Comparison of ENCODE assay signal across 22 cellular contexts in genomic region chr14:51333299-51333698, GRCh38.
DNase-seq lines count a peak whose midpoint lies in the region; ATAC-seq, FAIRE-seq and TF ChIP-seq lines count a peak whose summit lies in the region.
"Had no signal": no experiment of that assay in that cellular context is flagged by ENCODE, and none has a peak within 500 bp of the region (broad histone marks: within the 10 kb centered on the region; RNA-seq: fewer than 3 reads in every experiment).

No MANE protein-coding gene starts in this region.

- no peak for TF ChIP-seq RAD21 in IMR-90 (IDR thresholded peaks at IDR 0.05; ENCODE audit: low read length)

- H3K4me2 ChIP-seq in IMR-90 (ENCODE audit: low read depth, low read length), result no peak overlapping the region
- H3K4me2 ChIP-seq in keratinocyte (ENCODE audit: control insufficient read depth, extremely low read depth, insufficient read depth, low read depth, low read length), result peak overlapping the region; percentile 73

- FAIRE-seq in keratinocyte (lab: Jason Lieb, UNC), result peak; percentile 55
- FAIRE-seq: A204.1, HTR-8/SVneo had no signal

- H2BK5ac ChIP-seq in IMR-90 (ENCODE audit: low read depth, low read length, poor library complexity, severe bottlenecking), result peak overlapping the region; percentile 85

- H3K56ac ChIP-seq in IMR-90 (ENCODE audit: extremely low read depth, insufficient read depth, low read length), result no peak overlapping the region

- no peak for ATAC-seq in IMR-90 (ENCODE audit: low read depth)
- no peak for ATAC-seq in HG03095 (IDR thresholded peaks at IDR 0.05; ENCODE audit: unreplicated experiment)
- ATAC-seq: Panc1, Right ventricle myocardium inferior had no signal

- BruUV-seq in IMR-90 (replicated peaks; lab: Mats Ljungman, UMichigan), result no TSS peak

- no peak overlapping the region for H3K4ac ChIP-seq in IMR-90 (ENCODE audit: low read depth, low read length)

- no peak for TF ChIP-seq POLR2A in IMR-90 (IDR thresholded peaks at IDR 0.05; ENCODE audit: low read depth, low read length)

- H3K27ac ChIP-seq in IMR-90 (ENCODE audit: insufficient read depth, low read length) (no peak overlapping the region), keratinocyte (ENCODE audit: control insufficient read depth, insufficient read depth, low read length) (peak overlapping the region; percentile 90), stomach smooth muscle (ENCODE audit: low read length) (peak overlapping the region; percentile 76)

- peak overlapping the region; percentile 70; the same call in 1 of the 2 replicates for H3K18ac ChIP-seq in IMR-90 (ENCODE audit: low read depth, low read length)

- H4K8ac ChIP-seq in IMR-90 (ENCODE audit: low read depth in 2 of 2, low read length in 2 of 2), result no peak overlapping the region

- H3K9ac ChIP-seq in IMR-90 (ENCODE audit: low read depth, low read length) (no peak overlapping the region), keratinocyte (ENCODE audit: control insufficient read depth, extremely low read depth, insufficient read depth, low read length) (no peak overlapping the region), stomach smooth muscle (ENCODE audit: low read length in 2 of 2) (no peak overlapping the region)

- in situ Hi-C loops in IMR-90 (cut with MboI; ENCODE audit: low sequenced_read_pairs), result no loop called here

- DNase-seq in IMR-90, result no peak
- peak; percentile 51 for DNase-seq in epithelial cell of esophagus (ENCODE audit: low read depth)
- DNase-seq in keratinocyte (ENCODE audit: low read depth, low spot score), result no peak
- DNase-seq in stimulated activated CD4-positive, alpha-beta T cell treated with anti-CD3 and anti-CD28 coated beads, Interleukin-15, amount 100 ng/mL, for 24 hours, result no peak
- DNase-seq in NAMALWA (ENCODE audit: low spot score), result no peak
- DNase-seq in NCI-H748 (lab: John Stamatoyannopoulos, UW; ENCODE audit: unreplicated experiment), result no peak
- DNase-seq: Caco-2; CD4-positive, alpha-beta T cell; GDM1; Karpas-422; NCI-H1105; NCI-H1694; NCI-H2081 treated with DMSO at 0.1 percent for 48 hours; NCI-H69 had no signal

- intact Hi-C loops in IMR-90 (cut with micrococcal nuclease), result no loop called here

- no peaks in the 10 kb centered on the region for H3K79me1 ChIP-seq in IMR-90 (ENCODE audit: low read depth in 1 of 2, low read length in 2 of 2)

- H2AFZ ChIP-seq in IMR-90 (replicated peaks; ENCODE audit: low read length, poor library complexity) (no peak overlapping the region), keratinocyte (ENCODE audit: control insufficient read depth, low read length) (no peak overlapping the region)

- no peak overlapping the region; the same call in 1 of the 2 replicates for H2BK20ac ChIP-seq in IMR-90 (ENCODE audit: low read depth, low read length)

- CTCF ChIA-PET in IMR-90 (lab: Yijun Ruan, JAX), result interaction anchor here (0.8 kb wide), 1 partner anchor 47 kb away, joined by 3 read pairs; no protein-coding TSS in a partner anchor

- H3K14ac ChIP-seq in IMR-90 (replicated peaks; ENCODE audit: low read depth, low read length), result no peak overlapping the region; the same call in 1 of the 2 replicates

- H2AK9ac ChIP-seq in IMR-90 (replicated peaks; ENCODE audit: low read depth, low read length, poor library complexity), result no peak overlapping the region

- no peak overlapping the region; the same call in 2 of the 3 replicates for H2BK15ac ChIP-seq in IMR-90 (ENCODE audit: low read depth, low read length)

- H3K9me1 ChIP-seq in IMR-90 (ENCODE audit: insufficient read depth, low read length), result no peaks in the 10 kb centered on the region
- no peaks in the 10 kb centered on the region for H3K9me1 ChIP-seq in keratinocyte (ENCODE audit: control insufficient read depth, extremely low read depth, insufficient read depth, low read length)

- no peak for TF ChIP-seq CTCF in IMR-90 (conservative IDR thresholded peaks at IDR 0.05; ENCODE audit: low read depth, low read length)
- no peak for TF ChIP-seq CTCF in epithelial cell of esophagus (IDR thresholded peaks at IDR 0.05; ENCODE audit: insufficient read depth, low read depth, low read length, missing control alignments)
- TF ChIP-seq CTCF in keratinocyte (optimal IDR thresholded peaks at IDR 0.05 in 1 of 3, IDR thresholded peaks at IDR 0.05 in 1 of 3, conservative IDR thresholded peaks at IDR 0.05 in 1 of 3; ENCODE audit: extremely low read depth in 1 of 3, insufficient read depth in 2 of 3, low read length in 3 of 3), result no peak

- H2AK5ac ChIP-seq in IMR-90 (ENCODE audit: low read depth, low read length), result 0 out of 2 replicates have a peak overlapping the region, but pooled peaks have one; percentile 14

- dilution Hi-C loops in IMR-90 (cut with HindIII; ENCODE audit: low sequenced_read_pairs, unreplicated experiment) (no loop called here), keratinocyte (cut with MboI; ENCODE audit: extremely low pct_ligation_motif_present, low sequenced_read_pairs) (no loop called here)

- H3K4me3 ChIP-seq in IMR-90 (ENCODE audit: insufficient read depth, low read depth, low read length), result no peak overlapping the region
- no peak overlapping the region for H3K4me3 ChIP-seq in epithelial cell of esophagus (ENCODE audit: low read length)
- no peak overlapping the region for H3K4me3 ChIP-seq in keratinocyte (ENCODE audit: control insufficient read depth in 2 of 3, extremely low read depth in 1 of 3, insufficient read depth in 2 of 3, low read depth in 1 of 3, low read length in 3 of 3)
- H3K4me3 ChIP-seq in stomach smooth muscle (ENCODE audit: low read length in 2 of 2), result no peak overlapping the region
- H3K4me3 ChIP-seq: HAP-1, MG63 had no signal

- H4K91ac ChIP-seq in IMR-90 (ENCODE audit: insufficient read depth, low read depth, low read length), result no peak overlapping the region

- no peaks in the 10 kb centered on the region for H3K79me2 ChIP-seq in keratinocyte (ENCODE audit: control insufficient read depth, insufficient read depth, low read length)

- H3K23ac ChIP-seq in IMR-90 (ENCODE audit: low read depth, low read length), result no peak overlapping the region

- no peak overlapping the region for H2BK120ac ChIP-seq in IMR-90 (ENCODE audit: low read depth, low read length)

- H4K20me1 ChIP-seq in IMR-90 (ENCODE audit: insufficient read depth, low read length) (no peaks in the 10 kb centered on the region), keratinocyte (ENCODE audit: control insufficient read depth, extremely low read depth, insufficient read depth, low read length) (no peaks in the 10 kb centered on the region)

- H3K4me1 ChIP-seq in IMR-90 (ENCODE audit: control insufficient read depth, insufficient read depth, low read length), result peaks cover 21% of the 10 kb centered on the region; the same call in 1 of the 2 replicates
- peaks cover 49% of the 10 kb centered on the region for H3K4me1 ChIP-seq in keratinocyte (ENCODE audit: control insufficient read depth, extremely low read depth, insufficient read depth, low read length)
- H3K4me1 ChIP-seq in stomach smooth muscle (ENCODE audit: control insufficient read depth, insufficient read depth, low read length), result peaks cover 49% of the 10 kb centered on the region
- H3K4me1 ChIP-seq: HAP-1 had no signal

- H3K27me3 ChIP-seq in IMR-90 (ENCODE audit: control insufficient read depth, insufficient read depth, low read length) (no peaks in the 10 kb centered on the region), keratinocyte (ENCODE audit: control insufficient read depth, extremely low read depth, insufficient read depth, low read length) (no peaks in the 10 kb centered on the region), stomach smooth muscle (ENCODE audit: control insufficient read depth in 1 of 2, insufficient read depth in 2 of 2, low read length in 2 of 2) (no peaks in the 10 kb centered on the region)
- H3K27me3 ChIP-seq: MG63 had no signal

- peak overlapping the region; percentile 28; the same call in 1 of the 2 replicates for H4K5ac ChIP-seq in IMR-90 (ENCODE audit: low read depth, low read length)

- POLR2A ChIA-PET in IMR-90 (lab: Charles Lee; ENCODE audit: unreplicated experiment), result no interaction called here

- H3K36me3 ChIP-seq in IMR-90 (ENCODE audit: control insufficient read depth, insufficient read depth, low read length) (no peaks in the 10 kb centered on the region), keratinocyte (ENCODE audit: control insufficient read depth in 2 of 2, extremely low read depth in 1 of 2, insufficient read depth in 2 of 2, low read length in 2 of 2) (no peaks in the 10 kb centered on the region), stomach smooth muscle (ENCODE audit: control insufficient read depth in 2 of 2, insufficient read depth in 2 of 2, low read length in 2 of 2) (no peaks in the 10 kb centered on the region)
- H3K36me3 ChIP-seq: HAP-1, MG63 had no signal

- WGBS in IMR-90 (ENCODE audit: extremely low coverage in 2 of 2, insufficient read length in 1 of 2), 2 experiments, result 100% methylated on average over 1 of the region's 4 CpGs; no CpG with 5 or more reads in 1 of the 2 experiments

- H3K9me3 ChIP-seq in IMR-90 (ENCODE audit: control insufficient read depth, insufficient read depth, low read length) (no peaks in the 10 kb centered on the region), keratinocyte (ENCODE audit: control insufficient read depth, low read depth, low read length) (no peaks in the 10 kb centered on the region), stomach smooth muscle (ENCODE audit: control insufficient read depth in 2 of 2, low read length in 2 of 2) (no peaks in the 10 kb centered on the region)
- H3K9me3 ChIP-seq: Caco-2, HAP-1, MG63 had no signal

TF ChIP-seq in IMR-90, 13 proteins besides CTCF, POLR2A, EP300 and RAD21 (continues in another document):
- TF ChIP-seq NFE2L2 (IDR thresholded peaks at IDR 0.05; ENCODE audit: low read depth, low read length) (no peak), MXI1 (IDR thresholded peaks at IDR 0.05; ENCODE audit: borderline replicate concordance, low read depth, low read length) (no peak), MAZ (IDR thresholded peaks at IDR 0.05; ENCODE audit: borderline replicate concordance, low read depth, low read length) (no peak), RCOR1 (IDR thresholded peaks at IDR 0.05; ENCODE audit: insufficient replicate concordance, low read length) (no peak), BHLHE40 (IDR thresholded peaks at IDR 0.05; ENCODE audit: low read depth, low read length) (no peak), CEBPB (IDR thresholded peaks at IDR 0.05; ENCODE audit: low read depth, low read length) (no peak), MAFK (IDR thresholded peaks at IDR 0.05; ENCODE audit: low read depth, low read length) (no peak), USF2 (IDR thresholded peaks at IDR 0.05; ENCODE audit: low read depth, low read length) (no peak), CHD1 (IDR thresholded peaks at IDR 0.05; ENCODE audit: low read depth, low read length) (no peak), SMC3 (IDR thresholded peaks at IDR 0.05; ENCODE audit: low read depth, low read length) (no peak)
